In genomic region chr5:53482717-53483638, GRCh38 we compare ENCODE assay signal across 8 cellular contexts. TPM values are rescaled to one million over a fixed set of nuclear protein-coding genes. Genes with fewer than 3 reads are reported as not detected.
DNase-seq lines count a peak whose midpoint lies in the region; ATAC-seq and TF ChIP-seq lines count a peak whose summit lies in the region.

No MANE protein-coding gene starts in this region.

- H3K4me1 ChIP-seq in ectodermal cell (ENCODE audit: control insufficient read depth, insufficient read depth, low read length) (peaks cover 21% of the 10 kb centered on the region), lower lobe of right lung (peaks cover 18% of the 10 kb centered on the region), tibial nerve (peaks cover 0 to 34% (median 4%) of the 10 kb centered on the region in 4 donors)

- TF ChIP-seq POLR2A in tibial nerve (IDR thresholded peaks at IDR 0.05) = no peak

- TF ChIP-seq CTCF in lower lobe of right lung (IDR thresholded peaks at IDR 0.05) (no peak), tibial nerve (IDR thresholded peaks at IDR 0.05) (no peak)

- intact Hi-C loops in lower lobe of right lung (cut with DNase I) (loop anchor here (10.0 kb wide), 1 partner anchor 732 kb away; no protein-coding TSS in a partner anchor), posterior vena cava (cut with DNase I) (loop anchor here in 1 of 2 donors (5.0 kb wide), 1 partner anchor 739 kb away; no protein-coding TSS in a partner anchor)

- ATAC-seq in SK-N-SH treated with all-trans-retinoic acid at 6 μM for 48 hours (peak; percentile 45), lower lobe of right lung (peak; percentile 40 to 53), HG02588 (IDR thresholded peaks at IDR 0.05; ENCODE audit: unreplicated experiment) (no peak)

- H3K36me3 ChIP-seq in ectodermal cell (ENCODE audit: control insufficient read depth, insufficient read depth, low read length) (peaks cover 10% of the 10 kb centered on the region), lower lobe of right lung (no peaks in the 10 kb centered on the region), tibial nerve (no peaks in the 10 kb centered on the region)

- 27 to 29% methylated on average over 35 of the region's 35 CpGs for WGBS in ectodermal cell, 2 experiments
- WGBS in tibial nerve, 2 donors = 41 to 42% methylated on average over 34 of the region's 35 CpGs

- no peak for TF ChIP-seq EP300 in tibial nerve (IDR thresholded peaks at IDR 0.05)

- no peaks in the 10 kb centered on the region for H3K27me3 ChIP-seq in ectodermal cell (ENCODE audit: control insufficient read depth, insufficient read depth, low read length, poor library complexity, severe bottlenecking)
- no peaks in the 10 kb centered on the region for H3K27me3 ChIP-seq in lower lobe of right lung (ENCODE audit: low read depth)
- H3K27me3 ChIP-seq in tibial nerve = no peaks in the 10 kb centered on the region

- peak; percentile 13 for DNase-seq in activated gamma-delta T cell (lab: John Stamatoyannopoulos, UW)
- DNase-seq in activated gamma-delta T cell treated with Interleukin-2 at 50 U/mL for 16 hours = no peak
- DNase-seq in lower lobe of right lung = peak; percentile 55
- no peak for DNase-seq in tibial nerve (ENCODE audit: low spot score in 2 of 2)
- no peak for DNase-seq in posterior vena cava (ENCODE audit: low spot score)

- H3K9me3 ChIP-seq in ectodermal cell (ENCODE audit: control insufficient read depth, low read length) (no peaks in the 10 kb centered on the region), lower lobe of right lung (no peaks in the 10 kb centered on the region), tibial nerve (no peaks in the 10 kb centered on the region)

- H3K27ac ChIP-seq in ectodermal cell (ENCODE audit: insufficient read depth, low read depth, low read length, poor library complexity, severe bottlenecking) (peak overlapping the region; percentile 19), lower lobe of right lung (no peak overlapping the region), tibial nerve (peak overlapping the region in 2 of 4 donors; percentile 77 to 80)

- H3K4me3 ChIP-seq in ectodermal cell (ENCODE audit: insufficient read depth, low read depth, low read length) (peak overlapping the region; percentile 89), lower lobe of right lung (peak overlapping the region; percentile 78), tibial nerve (peak overlapping the region; percentile 28 to 88 (median 72))

TF ChIP-seq in SK-N-SH treated with all-trans-retinoic acid at 6 μM for 48 hours, 23 proteins besides CTCF, POLR2A, EP300 and RAD21:
- TF ChIP-seq PPARA (CRISPR knock-in tag; IDR thresholded peaks at IDR 0.05; ENCODE audit: borderline replicate concordance) = no peak
- TF ChIP-seq GLIS3 (CRISPR knock-in tag; IDR thresholded peaks at IDR 0.05) = no peak
- TF ChIP-seq ZNF565 (CRISPR knock-in tag; conservative IDR thresholded peaks at IDR 0.05; ENCODE audit: low read depth) = no peak
- TF ChIP-seq, protein P1, sequence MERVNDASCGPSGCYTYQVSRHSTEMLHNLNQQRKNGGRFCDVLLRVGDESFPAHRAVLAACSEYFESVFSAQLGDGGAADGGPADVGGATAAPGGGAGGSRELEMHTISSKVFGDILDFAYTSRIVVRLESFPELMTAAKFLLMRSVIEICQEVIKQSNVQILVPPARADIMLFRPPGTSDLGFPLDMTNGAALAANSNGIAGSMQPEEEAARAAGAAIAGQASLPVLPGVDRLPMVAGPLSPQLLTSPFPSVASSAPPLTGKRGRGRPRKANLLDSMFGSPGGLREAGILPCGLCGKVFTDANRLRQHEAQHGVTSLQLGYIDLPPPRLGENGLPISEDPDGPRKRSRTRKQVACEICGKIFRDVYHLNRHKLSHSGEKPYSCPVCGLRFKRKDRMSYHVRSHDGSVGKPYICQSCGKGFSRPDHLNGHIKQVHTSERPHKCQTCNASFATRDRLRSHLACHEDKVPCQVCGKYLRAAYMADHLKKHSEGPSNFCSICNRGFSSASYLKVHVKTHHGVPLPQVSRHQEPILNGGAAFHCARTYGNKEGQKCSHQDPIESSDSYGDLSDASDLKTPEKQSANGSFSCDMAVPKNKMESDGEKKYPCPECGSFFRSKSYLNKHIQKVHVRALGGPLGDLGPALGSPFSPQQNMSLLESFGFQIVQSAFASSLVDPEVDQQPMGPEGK (CRISPR knock-in tag; IDR thresholded peaks at IDR 0.05; ENCODE audit: borderline replicate concordance) = no peak
- no peak for TF ChIP-seq RARB (CRISPR knock-in tag; IDR thresholded peaks at IDR 0.05)
- no peak for TF ChIP-seq ZNF8 (CRISPR knock-in tag; IDR thresholded peaks at IDR 0.05)
- no peak for TF ChIP-seq BACH2 (CRISPR knock-in tag; IDR thresholded peaks at IDR 0.05; ENCODE audit: borderline replicate concordance)
- TF ChIP-seq ISL1 (CRISPR knock-in tag; IDR thresholded peaks at IDR 0.05) = no peak
- TF ChIP-seq ZNF70 (CRISPR knock-in tag; IDR thresholded peaks at IDR 0.05) = no peak
- no peak for TF ChIP-seq CSDC2 (CRISPR knock-in tag; IDR thresholded peaks at IDR 0.05)
- no peak for TF ChIP-seq SNAI2 (CRISPR knock-in tag; IDR thresholded peaks at IDR 0.05)
- TF ChIP-seq ESRRG (CRISPR knock-in tag; IDR thresholded peaks at IDR 0.05) = no peak
- no peak for TF ChIP-seq TOX (CRISPR knock-in tag; IDR thresholded peaks at IDR 0.05; ENCODE audit: borderline replicate concordance)
- no peak for TF ChIP-seq TSHZ2 (CRISPR knock-in tag; IDR thresholded peaks at IDR 0.05)

RNA-seq across cellular contexts. Expression of gene FST, which starts 2.5 kb away (rescaled TPM):
- 128 TPM for polyA plus RNA-seq in ectodermal cell (2013, experiment 1 of 4)
- 120 TPM for polyA plus RNA-seq in ectodermal cell (2013, experiment 2 of 4)
- 83.2 TPM for polyA plus RNA-seq in ectodermal cell (2013, experiment 3 of 4)
- 90.5 TPM for polyA plus RNA-seq in ectodermal cell (2013, experiment 4 of 4)
- total RNA-seq in lower lobe of right lung = 2.1 TPM
- 10 to 100 TPM in 3 of 4 donors, 1 to 10 TPM in 1; 1.8 to 27.3 (median 12.9) TPM for total RNA-seq in tibial nerve
- 10 to 100 TPM; 18.3 to 19.2 TPM for total RNA-seq in posterior vena cava

Comparison
In these comparisons a context has a peak if more than half of its experiments do, and no peak if none do; other contexts are left out.
1. DNase-seq: peak in activated gamma-delta T cell (single experiment) and lower lobe of right lung (single experiment); none in activated gamma-delta T cell treated with Interleukin-2 at 50 U/mL for 16 hours (single experiment), tibial nerve (0 of 2) and posterior vena cava (single experiment).
2. Peak in every context shown above with its lines, with median percentiles within 50 percentile points of each other: H3K4me3 ChIP-seq.